In the genomic region with DNA sequence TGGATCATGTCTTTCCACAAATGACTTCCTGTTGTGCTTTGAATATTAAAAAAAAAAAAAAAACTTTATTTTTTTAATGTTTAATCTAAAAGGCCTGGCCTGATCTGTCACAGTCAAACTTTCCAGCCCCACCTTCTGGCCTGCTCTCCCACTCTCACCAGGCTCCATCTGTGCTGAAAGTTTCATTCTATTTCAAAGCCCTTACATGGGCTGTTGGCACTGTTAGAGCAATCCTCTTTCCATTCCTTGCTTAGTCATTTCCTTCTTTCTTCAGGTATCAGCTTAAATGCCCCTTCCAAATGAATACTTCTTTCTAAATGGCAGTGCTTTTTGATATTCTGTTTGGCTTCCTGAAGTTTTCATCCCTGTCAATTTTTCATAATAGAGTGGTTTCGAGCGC, we compare ENCODE assay signal across 20 cellular contexts.
"Had no signal": no experiment of that assay in that cellular context is flagged by ENCODE, and none has a peak within 500 bp of the region (broad histone marks: within the 10 kb centered on the region; RNA-seq: fewer than 3 reads in every experiment).

No MANE protein-coding gene starts in this region.

- H3K4me1 ChIP-seq: foreskin keratinocyte, neural progenitor cell, sigmoid colon, testis had no signal

- H3K4me3 ChIP-seq: lung, neural progenitor cell, ovary, sigmoid colon, testis had no signal

- H3K27ac Mint-ChIP-seq: activated CD8-positive, alpha-beta T cell treated with anti-CD3 and anti-CD28 coated beads for 36 hours; activated naive CD8-positive, alpha-beta T cell; brain; naive B cell; neural progenitor cell; stimulated activated naive CD8-positive, alpha-beta T cell treated with anti-CD3 and anti-CD28 coated beads, Interleukin-15, amount 100 ng/mL, for 72 hours; T-helper 1 cell treated with Interleukin-12 subunit alpha and Interleukin-12 subunit beta and Interleukin-4 antibody, amounts not matched to agents 30 μg/mL and 1 μg/mL, for 36 hours had no signal

- H3K9me3 ChIP-seq: ovary, sigmoid colon, testis had no signal

- H3K4me2 ChIP-seq: neural progenitor cell had no signal

- H2AFZ ChIP-seq: neural progenitor cell had no signal

- H3K27me3 Mint-ChIP-seq: activated CD8-positive, alpha-beta T cell treated with anti-CD3 and anti-CD28 coated beads for 36 hours; activated naive CD8-positive, alpha-beta T cell; brain; naive B cell; stimulated activated naive CD8-positive, alpha-beta T cell treated with anti-CD3 and anti-CD28 coated beads, Interleukin-15, amount 100 ng/mL, for 72 hours had no signal

- H3K36me3 Mint-ChIP-seq: activated naive CD8-positive, alpha-beta T cell; brain; naive B cell; neural progenitor cell had no signal

- DNase-seq: activated CD4-positive, alpha-beta T cell treated with anti-CD3 and anti-CD28 coated beads for 48 hours; activated CD8-positive, alpha-beta T cell treated with anti-CD3 and anti-CD28 coated beads for 36 hours; activated effector memory CD4-positive, alpha-beta T cell treated with anti-CD3 and anti-CD28 coated beads, Interleukin-2, amount 50 U/mL, for 16 hours; activated T-cell treated with anti-CD3 and anti-CD28 coated beads, Interleukin-2, amount 50 U/mL, for 4 hours; amniotic stem cell; cortex of kidney; effector CD4-positive, alpha-beta T cell; naive B cell; ovary; sigmoid colon; stimulated activated CD4-positive, alpha-beta T cell treated with anti-CD3 and anti-CD28 coated beads, Interleukin-1b, Interleukin-23, amount 100 ng/mL, for 48 hours; stimulated activated naive CD8-positive, alpha-beta T cell treated with anti-CD3 and anti-CD28 coated beads, Interleukin-15, amount 100 ng/mL, for 72 hours; testis; WERI-Rb-1 had no signal

- H3K4me1 Mint-ChIP-seq: brain; naive B cell; neural progenitor cell; stimulated activated naive CD8-positive, alpha-beta T cell treated with anti-CD3 and anti-CD28 coated beads, Interleukin-15, amount 100 ng/mL, for 72 hours had no signal

- H3K9ac ChIP-seq: neural progenitor cell had no signal

- H3K27me3 ChIP-seq: foreskin keratinocyte, neural progenitor cell, ovary, sigmoid colon, testis had no signal

- H3K4me3 Mint-ChIP-seq: activated CD8-positive, alpha-beta T cell treated with anti-CD3 and anti-CD28 coated beads for 36 hours; activated naive CD8-positive, alpha-beta T cell; activated T-cell treated with anti-CD3 and anti-CD28 coated beads, Interleukin-2, amount 50 U/mL, for 4 hours; brain; naive B cell; neural progenitor cell; stimulated activated naive CD8-positive, alpha-beta T cell treated with anti-CD3 and anti-CD28 coated beads, Interleukin-15, amount 100 ng/mL, for 72 hours; T-helper 1 cell treated with Interleukin-12 subunit alpha and Interleukin-12 subunit beta and Interleukin-4 antibody, amounts not matched to agents 30 μg/mL and 1 μg/mL, for 36 hours had no signal

- H3K27ac ChIP-seq: foreskin keratinocyte, neural progenitor cell, ovary, sigmoid colon, testis, WERI-Rb-1 had no signal

- H3K9me3 Mint-ChIP-seq: activated CD8-positive, alpha-beta T cell treated with anti-CD3 and anti-CD28 coated beads for 36 hours; brain; neural progenitor cell had no signal

- H3K36me3 ChIP-seq: neural progenitor cell, ovary, sigmoid colon, WERI-Rb-1 had no signal

- ATAC-seq: activated CD8-positive, alpha-beta T cell treated with anti-CD3 and anti-CD28 coated beads for 36 hours; activated T-cell treated with anti-CD3 and anti-CD28 coated beads, Interleukin-2, amount 50 U/mL, for 4 hours; foreskin keratinocyte; stimulated activated naive CD8-positive, alpha-beta T cell treated with anti-CD3 and anti-CD28 coated beads, Interleukin-15, amount 100 ng/mL, for 72 hours had no signal
